21 cellular contexts compared by ENCODE assay signal in the genomic region with DNA sequence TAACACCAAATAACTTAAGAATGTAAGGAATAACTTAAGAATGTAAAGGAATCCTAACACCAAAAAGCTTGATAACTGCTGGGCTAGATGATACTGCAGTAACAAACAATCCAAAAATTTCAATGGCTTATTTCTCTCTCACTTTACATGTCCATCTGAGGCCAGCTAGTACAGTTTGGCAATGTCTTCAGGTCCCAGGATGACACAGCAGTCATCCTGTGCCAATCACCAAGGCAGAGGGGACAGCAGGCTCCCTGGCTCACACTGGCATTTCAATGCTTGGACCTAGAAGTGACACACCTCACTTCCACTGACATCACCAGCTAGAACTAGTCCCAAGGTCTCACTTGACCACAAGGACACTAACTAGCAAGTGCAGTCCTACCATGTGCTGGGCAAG. TPM values are rescaled to one million over a fixed set of nuclear protein-coding genes. Genes with fewer than 3 reads are reported as not detected.
A peak's percentile ranks its signal among the peaks of the same experiment; 100 is the strongest.
DNase-seq lines count a peak whose midpoint lies in the region; ATAC-seq and TF ChIP-seq lines count a peak whose summit lies in the region.
"Had no signal": no experiment of that assay in that cellular context is flagged by ENCODE, and none has a peak within 500 bp of the region (broad histone marks: within the 10 kb centered on the region; RNA-seq: fewer than 3 reads in every experiment).

No MANE protein-coding gene starts in this region.

- DNase-seq in EH (ENCODE audit: low read depth) (peak; percentile 66), fibroblast of the aortic adventitia (ENCODE audit: low read depth) (peak; percentile 20), myocyte (ENCODE audit: low read depth) (peak; percentile 26), mesothelial cell of epicardium (ENCODE audit: low spot score in 2 of 2, unreplicated experiment in 2 of 2) (no peak), epidermal melanocyte (ENCODE audit: insufficient read length, low spot score) (no peak)
- no peak for DNase-seq in stimulated activated naive CD8-positive, alpha-beta T cell treated with anti-CD3 and anti-CD28 coated beads, Interleukin-15, Interleukin-2, amounts not matched to agents 100 U/mL and 50 U/mL, for 24 hours
- DNase-seq: activated CD4-positive, CD25-positive, alpha-beta regulatory T cell treated with anti-CD3 and anti-CD28 coated beads, Interleukin-2, amount 50 U/mL, for 72 hours; amniotic stem cell; COR-L47; NCI-H1436; NCI-H345; SHP77 treated with DMSO at 0.1 percent for 48 hours; stimulated activated CD4-positive, alpha-beta T cell treated with anti-CD3 and anti-CD28 coated beads, Interleukin-15, amount 100 ng/mL, for 24 hours; stomach had no signal

- H3K4me3 Mint-ChIP-seq in mesothelial cell of epicardium: no peak overlapping the region
- H3K4me3 Mint-ChIP-seq: GM23338; T-helper 2 cell treated with Interferon-gamma antibody and Interleukin-4, amounts not matched to agents 5 μg/mL and 100 μg/mL, for 36 hours had no signal

- H3K4me1 Mint-ChIP-seq in mesothelial cell of epicardium: no peaks in the 10 kb centered on the region

- peak; percentile 68 for ATAC-seq in SK-N-SH treated with all-trans-retinoic acid at 6 μM for 48 hours
- no peak for ATAC-seq in GM21526 (IDR thresholded peaks at IDR 0.05; ENCODE audit: low FRiP score, unreplicated experiment)
- no peak for ATAC-seq in stimulated activated naive CD8-positive, alpha-beta T cell treated with anti-CD3 and anti-CD28 coated beads, Interleukin-15, Interleukin-2, amounts not matched to agents 100 U/mL and 50 U/mL, for 24 hours
- ATAC-seq: GM23338 had no signal

- no peaks in the 10 kb centered on the region for H3K9me3 Mint-ChIP-seq in mesothelial cell of epicardium
- H3K9me3 Mint-ChIP-seq: activated T-helper 2 cell treated with anti-CD3 and anti-CD28 coated beads, Interferon-gamma antibody, Interleukin-2, Interleukin-4, amounts not matched to agents 10 μg/mL and 5 μg/mL and 100 μg/mL, durations not matched to agents 14 hours and 24 hours and 36 hours; GM23338; T-helper 2 cell treated with Interferon-gamma antibody and Interleukin-4, amounts not matched to agents 5 μg/mL and 100 μg/mL, for 36 hours had no signal

- H3K36me3 Mint-ChIP-seq in mesothelial cell of epicardium: peaks cover 1% of the 10 kb centered on the region

- no peak overlapping the region for H3K4me3 ChIP-seq in fibroblast of the aortic adventitia (ENCODE audit: low read depth, low read length)
- H3K4me3 ChIP-seq: GM23338, hepatocyte, stomach had no signal

- TF ChIP-seq CTCF in fibroblast of the aortic adventitia (IDR thresholded peaks at IDR 0.05; ENCODE audit: insufficient read depth, low read length): no peak
- no peak for TF ChIP-seq CTCF in mesothelial cell of epicardium (IDR thresholded peaks at IDR 0.05; ENCODE audit: unreplicated experiment)

- no peaks in the 10 kb centered on the region for H3K27me3 Mint-ChIP-seq in mesothelial cell of epicardium (ENCODE audit: low read depth)
- H3K27me3 Mint-ChIP-seq: progenitor cell of endocrine pancreas had no signal

- H3K27ac Mint-ChIP-seq in mesothelial cell of epicardium: no peak overlapping the region
- H3K27ac Mint-ChIP-seq: activated T-helper 2 cell treated with anti-CD3 and anti-CD28 coated beads, Interferon-gamma antibody, Interleukin-2, Interleukin-4, amounts not matched to agents 10 μg/mL and 5 μg/mL and 100 μg/mL, durations not matched to agents 14 hours and 24 hours and 36 hours; progenitor cell of endocrine pancreas; T-helper 2 cell treated with Interferon-gamma antibody and Interleukin-4, amounts not matched to agents 5 μg/mL and 100 μg/mL, for 36 hours had no signal

TF ChIP-seq in SK-N-SH treated with all-trans-retinoic acid at 6 μM for 48 hours, 23 proteins besides CTCF, POLR2A, EP300 and RAD21:
- TF ChIP-seq, protein P1, sequence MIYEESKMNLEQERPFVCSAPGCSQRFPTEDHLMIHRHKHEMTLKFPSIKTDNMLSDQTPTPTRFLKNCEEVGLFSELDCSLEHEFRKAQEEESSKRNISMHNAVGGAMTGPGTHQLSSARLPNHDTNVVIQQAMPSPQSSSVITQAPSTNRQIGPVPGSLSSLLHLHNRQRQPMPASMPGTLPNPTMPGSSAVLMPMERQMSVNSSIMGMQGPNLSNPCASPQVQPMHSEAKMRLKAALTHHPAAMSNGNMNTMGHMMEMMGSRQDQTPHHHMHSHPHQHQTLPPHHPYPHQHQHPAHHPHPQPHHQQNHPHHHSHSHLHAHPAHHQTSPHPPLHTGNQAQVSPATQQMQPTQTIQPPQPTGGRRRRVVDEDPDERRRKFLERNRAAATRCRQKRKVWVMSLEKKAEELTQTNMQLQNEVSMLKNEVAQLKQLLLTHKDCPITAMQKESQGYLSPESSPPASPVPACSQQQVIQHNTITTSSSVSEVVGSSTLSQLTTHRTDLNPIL (CRISPR knock-in tag; IDR thresholded peaks at IDR 0.05; ENCODE audit: low read depth): no peak
- TF ChIP-seq, protein P2, sequence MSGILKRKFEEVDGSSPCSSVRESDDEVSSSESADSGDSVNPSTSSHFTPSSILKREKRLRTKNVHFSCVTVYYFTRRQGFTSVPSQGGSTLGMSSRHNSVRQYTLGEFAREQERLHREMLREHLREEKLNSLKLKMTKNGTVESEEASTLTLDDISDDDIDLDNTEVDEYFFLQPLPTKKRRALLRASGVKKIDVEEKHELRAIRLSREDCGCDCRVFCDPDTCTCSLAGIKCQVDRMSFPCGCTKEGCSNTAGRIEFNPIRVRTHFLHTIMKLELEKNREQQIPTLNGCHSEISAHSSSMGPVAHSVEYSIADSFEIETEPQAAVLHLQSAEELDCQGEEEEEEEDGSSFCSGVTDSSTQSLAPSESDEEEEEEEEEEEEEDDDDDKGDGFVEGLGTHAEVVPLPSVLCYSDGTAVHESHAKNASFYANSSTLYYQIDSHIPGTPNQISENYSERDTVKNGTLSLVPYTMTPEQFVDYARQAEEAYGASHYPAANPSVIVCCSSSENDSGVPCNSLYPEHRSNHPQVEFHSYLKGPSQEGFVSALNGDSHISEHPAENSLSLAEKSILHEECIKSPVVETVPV (CRISPR knock-in tag; IDR thresholded peaks at IDR 0.05): no peak
- TF ChIP-seq ZNF8 (CRISPR knock-in tag; IDR thresholded peaks at IDR 0.05) (no peak), PPARA (CRISPR knock-in tag; IDR thresholded peaks at IDR 0.05; ENCODE audit: borderline replicate concordance) (no peak), SNAI2 (CRISPR knock-in tag; IDR thresholded peaks at IDR 0.05) (no peak), RARB (CRISPR knock-in tag; IDR thresholded peaks at IDR 0.05) (no peak), ARNTL (CRISPR knock-in tag; IDR thresholded peaks at IDR 0.05; ENCODE audit: borderline replicate concordance, low read depth) (no peak), CSDC2 (CRISPR knock-in tag; IDR thresholded peaks at IDR 0.05) (no peak)
- TF ChIP-seq, protein P3, sequence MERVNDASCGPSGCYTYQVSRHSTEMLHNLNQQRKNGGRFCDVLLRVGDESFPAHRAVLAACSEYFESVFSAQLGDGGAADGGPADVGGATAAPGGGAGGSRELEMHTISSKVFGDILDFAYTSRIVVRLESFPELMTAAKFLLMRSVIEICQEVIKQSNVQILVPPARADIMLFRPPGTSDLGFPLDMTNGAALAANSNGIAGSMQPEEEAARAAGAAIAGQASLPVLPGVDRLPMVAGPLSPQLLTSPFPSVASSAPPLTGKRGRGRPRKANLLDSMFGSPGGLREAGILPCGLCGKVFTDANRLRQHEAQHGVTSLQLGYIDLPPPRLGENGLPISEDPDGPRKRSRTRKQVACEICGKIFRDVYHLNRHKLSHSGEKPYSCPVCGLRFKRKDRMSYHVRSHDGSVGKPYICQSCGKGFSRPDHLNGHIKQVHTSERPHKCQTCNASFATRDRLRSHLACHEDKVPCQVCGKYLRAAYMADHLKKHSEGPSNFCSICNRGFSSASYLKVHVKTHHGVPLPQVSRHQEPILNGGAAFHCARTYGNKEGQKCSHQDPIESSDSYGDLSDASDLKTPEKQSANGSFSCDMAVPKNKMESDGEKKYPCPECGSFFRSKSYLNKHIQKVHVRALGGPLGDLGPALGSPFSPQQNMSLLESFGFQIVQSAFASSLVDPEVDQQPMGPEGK (CRISPR knock-in tag; IDR thresholded peaks at IDR 0.05; ENCODE audit: borderline replicate concordance): no peak
- TF ChIP-seq, protein P4, sequence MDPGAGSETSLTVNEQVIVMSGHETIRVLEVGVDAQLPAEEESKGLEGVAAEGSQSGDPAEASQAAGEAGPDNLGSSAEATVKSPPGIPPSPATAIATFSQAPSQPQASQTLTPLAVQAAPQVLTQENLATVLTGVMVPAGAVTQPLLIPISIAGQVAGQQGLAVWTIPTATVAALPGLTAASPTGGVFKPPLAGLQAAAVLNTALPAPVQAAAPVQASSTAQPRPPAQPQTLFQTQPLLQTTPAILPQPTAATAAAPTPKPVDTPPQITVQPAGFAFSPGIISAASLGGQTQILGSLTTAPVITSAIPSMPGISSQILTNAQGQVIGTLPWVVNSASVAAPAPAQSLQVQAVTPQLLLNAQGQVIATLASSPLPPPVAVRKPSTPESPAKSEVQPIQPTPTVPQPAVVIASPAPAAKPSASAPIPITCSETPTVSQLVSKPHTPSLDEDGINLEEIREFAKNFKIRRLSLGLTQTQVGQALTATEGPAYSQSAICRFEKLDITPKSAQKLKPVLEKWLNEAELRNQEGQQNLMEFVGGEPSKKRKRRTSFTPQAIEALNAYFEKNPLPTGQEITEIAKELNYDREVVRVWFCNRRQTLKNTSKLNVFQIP (CRISPR knock-in tag; IDR thresholded peaks at IDR 0.05; ENCODE audit: borderline replicate concordance, low read depth): no peak
TF ChIP-seq in SK-N-SH treated with all-trans-retinoic acid at 6 μM for 48 hours: peak in this region for 0.

RNA-seq across cellular contexts. Expression of a gene that starts 15.3 kb away (rescaled TPM):
- total RNA-seq in fibroblast of the aortic adventitia (ENCODE audit: low replicate concordance) (29.5 and 106 TPM in 2 replicates), myocyte (25.0 and 35.2 TPM in 2 replicates), mesothelial cell of epicardium (60.9 to 65.1 TPM (median 63.4 TPM) in 3 replicates)
- polyA plus RNA-seq in myocyte (2012): 41.9 TPM

Comparison
In these comparisons a context has a peak if more than half of its experiments do, and no peak if none do; other contexts are left out.
1. DNase-seq: peak in EH (single experiment), fibroblast of the aortic adventitia (single experiment) and myocyte (single experiment); none in mesothelial cell of epicardium (0 of 2), stimulated activated naive CD8-positive, alpha-beta T cell treated with anti-CD3 and anti-CD28 coated beads, Interleukin-15, Interleukin-2, amounts not matched to agents 100 U/mL and 50 U/mL, for 24 hours (single experiment) and epidermal melanocyte (single experiment).